In genomic region chr4:153616005-153616555, GRCh38 we compare ENCODE assay signal across 13 cellular contexts.
DNase-seq lines count a peak whose midpoint lies in the region; ATAC-seq and TF ChIP-seq lines count a peak whose summit lies in the region.
"Had no signal": no experiment of that assay in that cellular context is flagged by ENCODE, and none has a peak within 500 bp of the region (broad histone marks: within the 10 kb centered on the region; RNA-seq: fewer than 3 reads in every experiment).

No MANE protein-coding gene starts in this region.

- H3K4me1 Mint-ChIP-seq in IgD-negative memory B cell (peaks cover 0 to 11% (median 0%) of the 10 kb centered on the region in 3 donors), chondrocyte (ENCODE audit: low read depth) (peaks cover 22% of the 10 kb centered on the region)
- H3K4me1 Mint-ChIP-seq in activated CD8-positive, alpha-beta T cell treated with anti-CD3 and anti-CD28 coated beads for 36 hours (ENCODE audit: low read depth), result peaks cover 48% of the 10 kb centered on the region

- peak overlapping the region in 2 of 3 donors; percentile 57 to 76 for H3K27ac Mint-ChIP-seq in IgD-negative memory B cell
- peak overlapping the region; percentile 72 for H3K27ac Mint-ChIP-seq in activated CD8-positive, alpha-beta T cell treated with anti-CD3 and anti-CD28 coated beads for 36 hours
- peak overlapping the region; percentile 11 for H3K27ac Mint-ChIP-seq in chondrocyte (ENCODE audit: unreplicated experiment)
- H3K27ac Mint-ChIP-seq: activated T-helper 2 cell treated with anti-CD3 and anti-CD28 coated beads, Interferon-gamma antibody, Interleukin-2, Interleukin-4, amounts not matched to agents 10 μg/mL and 5 μg/mL and 100 μg/mL, durations not matched to agents 14 hours and 24 hours and 36 hours had no signal

- CTCF ChIA-PET in activated CD8-positive, alpha-beta T cell treated with anti-CD3 and anti-CD28 coated beads for 36 hours (lab: Charles Lee), result interaction anchor here (0.9 to 1.3 kb wide), 5 partner anchors 11 to 272 kb away, joined by 3 read pairs; no protein-coding TSS in a partner anchor

- no peak overlapping the region for H3K4me3 Mint-ChIP-seq in IgD-negative memory B cell
- no peak overlapping the region for H3K4me3 Mint-ChIP-seq in activated CD8-positive, alpha-beta T cell treated with anti-CD3 and anti-CD28 coated beads for 36 hours
- no peak overlapping the region for H3K4me3 Mint-ChIP-seq in chondrocyte (ENCODE audit: unreplicated experiment)
- H3K4me3 Mint-ChIP-seq: H9 had no signal

- H3K9me3 Mint-ChIP-seq in IgD-negative memory B cell, result no peaks in the 10 kb centered on the region
- H3K9me3 Mint-ChIP-seq in activated CD8-positive, alpha-beta T cell treated with anti-CD3 and anti-CD28 coated beads for 36 hours, result no peaks in the 10 kb centered on the region
- H3K9me3 Mint-ChIP-seq in chondrocyte (ENCODE audit: low read depth), result peaks cover 8% of the 10 kb centered on the region
- H3K9me3 Mint-ChIP-seq: activated T-helper 2 cell treated with anti-CD3 and anti-CD28 coated beads, Interferon-gamma antibody, Interleukin-2, Interleukin-4, amounts not matched to agents 10 μg/mL and 5 μg/mL and 100 μg/mL, durations not matched to agents 14 hours and 24 hours and 36 hours had no signal

- H3K27me3 Mint-ChIP-seq in IgD-negative memory B cell (no peaks in the 10 kb centered on the region), chondrocyte (ENCODE audit: low read depth) (no peaks in the 10 kb centered on the region)
- no peaks in the 10 kb centered on the region for H3K27me3 Mint-ChIP-seq in activated CD8-positive, alpha-beta T cell treated with anti-CD3 and anti-CD28 coated beads for 36 hours

- POLR2A ChIA-PET in activated CD8-positive, alpha-beta T cell treated with anti-CD3 and anti-CD28 coated beads for 36 hours (lab: Charles Lee), result interaction anchor here (0.6 to 1.5 kb wide), 5 partner anchors 13 to 272 kb away, joined by 3 to 5 read pairs (median 3); partner anchors contain the start of gene MND1

- peak; percentile 87 for ATAC-seq in activated CD8-positive, alpha-beta T cell treated with anti-CD3 and anti-CD28 coated beads for 36 hours
- ATAC-seq in HG03432 (IDR thresholded peaks at IDR 0.05; ENCODE audit: unreplicated experiment), result no peak
- ATAC-seq in GM21360 (IDR thresholded peaks at IDR 0.05; ENCODE audit: unreplicated experiment), result no peak
- no peak for ATAC-seq in GM21619 (IDR thresholded peaks at IDR 0.05; ENCODE audit: unreplicated experiment)

- peaks cover 9% of the 10 kb centered on the region for H3K36me3 Mint-ChIP-seq in IgD-negative memory B cell
- H3K36me3 Mint-ChIP-seq in activated CD8-positive, alpha-beta T cell treated with anti-CD3 and anti-CD28 coated beads for 36 hours (ENCODE audit: low read depth), result peaks cover 71% of the 10 kb centered on the region
- H3K36me3 Mint-ChIP-seq in chondrocyte (ENCODE audit: low read depth), result peaks cover 30% of the 10 kb centered on the region

- intact Hi-C loops in activated CD8-positive, alpha-beta T cell treated with anti-CD3 and anti-CD28 coated beads for 36 hours (cut with micrococcal nuclease), result no loop called here

- TF ChIP-seq CTCF in activated CD8-positive, alpha-beta T cell treated with anti-CD3 and anti-CD28 coated beads for 36 hours (IDR thresholded peaks at IDR 0.05), result no peak
- TF ChIP-seq CTCF in chondrocyte (IDR thresholded peaks at IDR 0.05), result no peak

- DNase-seq in activated CD8-positive, alpha-beta T cell treated with anti-CD3 and anti-CD28 coated beads for 36 hours, result peak; percentile 75
- DNase-seq in chondrocyte (ENCODE audit: low spot score) (no peak), HuH-7.5 (ENCODE audit: low spot score) (no peak)
- peak; percentile 10 to 54 (median 20) for DNase-seq in stimulated activated CD4-positive, alpha-beta T cell treated with anti-CD3 and anti-CD28 coated beads, TNF-alpha, amount 100 ng/mL, for 24 hours (ENCODE audit: low read depth in 3 of 3)
- DNase-seq: erythroblast, H9, hypothalamus, substantia nigra had no signal

Comparison
In these comparisons a context has a peak if more than half of its experiments do, and no peak if none do; other contexts are left out.
1. H3K27ac Mint-ChIP-seq: peak in every context shown above with its lines; median percentile 72 in activated CD8-positive, alpha-beta T cell treated with anti-CD3 and anti-CD28 coated beads for 36 hours; 66 in IgD-negative memory B cell; 11 in chondrocyte.
2. DNase-seq: peak in activated CD8-positive, alpha-beta T cell treated with anti-CD3 and anti-CD28 coated beads for 36 hours (single experiment) and stimulated activated CD4-positive, alpha-beta T cell treated with anti-CD3 and anti-CD28 coated beads, TNF-alpha, amount 100 ng/mL, for 24 hours (3 of 3); none in chondrocyte (single experiment) and HuH-7.5 (single experiment).